Comparison of ENCODE assay signal across 1 cellular context in genomic region chr9:13268469-13268868, GRCh38.
A peak's percentile ranks its signal among the peaks of the same experiment; 100 is the strongest.
TF ChIP-seq lines count a peak whose summit lies in the region.

No MANE protein-coding gene starts in this region.

TF ChIP-seq in K562, 482 proteins besides CTCF, POLR2A, EP300 and RAD21 (continued from another document):
- TF ChIP-seq ATF3 (IDR thresholded peaks at IDR 0.05) (peak; percentile 75), ATF3 (CRISPR knock-in tag; conservative IDR thresholded peaks at IDR 0.05) (no peak), RERE (CRISPR knock-in tag; IDR thresholded peaks at IDR 0.05; ENCODE audit: borderline replicate concordance) (no peak), HES1 (IDR thresholded peaks at IDR 0.05; ENCODE audit: low read depth) (no peak), GABPA (tag; conservative IDR thresholded peaks at IDR 0.05; ENCODE audit: low read depth) (no peak), RBFOX2 (IDR thresholded peaks at IDR 0.05; ENCODE audit: low read depth, low read length) (no peak), MIER1 (IDR thresholded peaks at IDR 0.05; ENCODE audit: low read depth) (no peak), ELF1 (tag; IDR thresholded peaks at IDR 0.05) (no peak), TBL1XR1 (IDR thresholded peaks at IDR 0.05; ENCODE audit: low read length in 2 of 2) (no peak), ZNF655 (CRISPR knock-in tag; IDR thresholded peaks at IDR 0.05) (no peak), ZNF79 (CRISPR knock-in tag; IDR thresholded peaks at IDR 0.05; ENCODE audit: low read depth) (no peak), FOXA3 (CRISPR knock-in tag; conservative IDR thresholded peaks at IDR 0.05 in 1 of 2, IDR thresholded peaks at IDR 0.05 in 1 of 2) (no peak), FOXK2 (conservative IDR thresholded peaks at IDR 0.05 in 1 of 2, IDR thresholded peaks at IDR 0.05 in 1 of 2; ENCODE audit: low read depth in 2 of 2) (0 out of 4 replicates have a peak, but pooled peaks of 1 of the 2 experiments have one; percentile 18)
- TF ChIP-seq, protein P1, sequence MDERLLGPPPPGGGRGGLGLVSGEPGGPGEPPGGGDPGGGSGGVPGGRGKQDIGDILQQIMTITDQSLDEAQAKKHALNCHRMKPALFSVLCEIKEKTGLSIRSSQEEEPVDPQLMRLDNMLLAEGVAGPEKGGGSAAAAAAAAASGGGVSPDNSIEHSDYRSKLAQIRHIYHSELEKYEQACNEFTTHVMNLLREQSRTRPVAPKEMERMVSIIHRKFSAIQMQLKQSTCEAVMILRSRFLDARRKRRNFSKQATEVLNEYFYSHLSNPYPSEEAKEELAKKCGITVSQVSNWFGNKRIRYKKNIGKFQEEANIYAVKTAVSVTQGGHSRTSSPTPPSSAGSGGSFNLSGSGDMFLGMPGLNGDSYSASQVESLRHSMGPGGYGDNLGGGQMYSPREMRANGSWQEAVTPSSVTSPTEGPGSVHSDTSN (CRISPR knock-in tag; IDR thresholded peaks at IDR 0.05; ENCODE audit: low read depth) = no peak
- TF ChIP-seq, protein P1 (tag; conservative IDR thresholded peaks at IDR 0.05; ENCODE audit: low read depth) = peak; percentile 84
TF ChIP-seq in K562: peak in this region for 42.
